ENCODE assay signal across 8 cellular contexts in the genomic region with DNA sequence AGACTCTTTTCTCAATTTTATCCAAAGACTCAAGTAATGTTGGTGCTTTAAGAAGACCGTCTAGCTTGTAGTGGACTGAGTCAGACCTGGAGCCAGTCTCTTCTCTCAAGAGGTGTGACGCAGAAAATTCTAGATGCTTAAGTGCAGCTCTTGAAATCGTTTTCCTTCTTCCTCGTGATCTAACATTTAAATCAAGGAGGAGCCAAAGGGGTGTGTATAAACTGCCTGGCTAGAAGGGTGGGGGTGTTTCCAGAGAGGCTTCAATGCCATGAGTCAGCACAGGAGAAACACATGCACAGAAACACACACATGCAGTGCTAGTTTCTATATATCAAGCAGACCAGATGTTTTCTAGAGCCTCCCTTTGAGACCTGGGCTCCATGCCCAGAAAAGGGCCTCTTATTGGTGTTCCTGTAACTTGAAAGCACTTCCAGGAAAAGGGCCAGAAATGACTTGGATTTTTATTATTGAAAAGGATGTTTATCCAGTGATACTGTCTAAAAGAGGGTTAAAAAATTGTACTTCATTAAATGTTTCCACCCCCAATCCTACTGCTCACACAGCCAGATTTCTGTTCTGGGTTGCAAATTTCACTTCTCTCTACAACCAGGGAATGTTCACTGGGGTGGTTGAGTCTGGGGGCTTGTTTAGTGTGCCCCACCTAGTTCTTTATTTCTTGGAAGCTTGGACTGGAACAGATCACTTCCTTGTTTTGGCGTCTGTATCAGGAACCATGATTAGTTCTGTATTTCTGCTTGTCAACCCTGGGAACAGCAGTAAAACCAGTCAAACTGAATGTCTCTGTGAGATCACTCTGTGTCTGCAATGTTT. TPM values are rescaled to one million over a fixed set of nuclear protein-coding genes. Genes with fewer than 3 reads are reported as not detected.
DNase-seq lines count a peak whose midpoint lies in the region; ATAC-seq and TF ChIP-seq lines count a peak whose summit lies in the region.

A gene (minus strand): TSS at position 129 of the 831 bp plus-strand sequence. CDS start 187 bp downstream, outside the sequence.

- CTCF ChIA-PET in HEK293T (lab: Yijun Ruan, JAX), result no interaction called here

- DNase-seq in DMS79 (lab: John Stamatoyannopoulos, UW) (peak; percentile 54), RWPE2 (ENCODE audit: low spot score) (no peak), Right ventricle myocardium superior (peak; percentile 41), tibial nerve (ENCODE audit: low spot score in 2 of 2) (peak; percentile 9 to 12), HEK293T (ENCODE audit: extremely low spot score) (no peak), cerebellar nuclear complex (lab: John Stamatoyannopoulos, UW) (no peak)
- DNase-seq in natural killer cell treated with Interleukin-12 subunit alpha and Interleukin-12 subunit beta and Interleukin-15 and Interleukin-18, amount 100 ng/mL, for 72 hours (ENCODE audit: low spot score), result no peak

- no peaks in the 10 kb centered on the region for H3K27me3 ChIP-seq in RWPE2 (ENCODE audit: insufficient read depth, poor library complexity, severe bottlenecking)
- no peaks in the 10 kb centered on the region for H3K27me3 ChIP-seq in tibial nerve

- no peak within 1 kb of the TSS for H3K4me3 Mint-ChIP-seq in natural killer cell treated with Interleukin-12 subunit alpha and Interleukin-12 subunit beta and Interleukin-15 and Interleukin-18, amount 100 ng/mL, for 72 hours

- H3K4me3 ChIP-seq in RWPE2 (ENCODE audit: severe bottlenecking), result no peak within 1 kb of the TSS
- peak within 1 kb of the TSS in 3 of 4 donors; percentile 15 to 40 (median 18) for H3K4me3 ChIP-seq in tibial nerve

- H3K27me3 Mint-ChIP-seq in natural killer cell treated with Interleukin-12 subunit alpha and Interleukin-12 subunit beta and Interleukin-15 and Interleukin-18, amount 100 ng/mL, for 72 hours, result peaks cover 10 to 16% of the 10 kb centered on the region in 2 donors

- no peaks in the 10 kb centered on the region for H3K36me3 Mint-ChIP-seq in natural killer cell treated with Interleukin-12 subunit alpha and Interleukin-12 subunit beta and Interleukin-15 and Interleukin-18, amount 100 ng/mL, for 72 hours

- no peaks in the 10 kb centered on the region for H3K4me1 ChIP-seq in RWPE2 (ENCODE audit: insufficient read depth, poor library complexity, severe bottlenecking)
- no peaks in the 10 kb centered on the region for H3K4me1 ChIP-seq in tibial nerve

- POLR2A ChIA-PET in HEK293T (lab: Yijun Ruan, JAX), result no interaction called here

- H3K9me3 ChIP-seq in RWPE2 (ENCODE audit: severe bottlenecking), result no peaks in the 10 kb centered on the region
- H3K9me3 ChIP-seq in tibial nerve, result no peaks in the 10 kb centered on the region

- no peaks in the 10 kb centered on the region for H3K9me3 Mint-ChIP-seq in natural killer cell treated with Interleukin-12 subunit alpha and Interleukin-12 subunit beta and Interleukin-15 and Interleukin-18, amount 100 ng/mL, for 72 hours

- no peak within 1 kb of the TSS for H3K27ac Mint-ChIP-seq in natural killer cell treated with Interleukin-12 subunit alpha and Interleukin-12 subunit beta and Interleukin-15 and Interleukin-18, amount 100 ng/mL, for 72 hours

- 42 to 49% methylated on average over 5 of the region's 5 CpGs for WGBS in tibial nerve, 2 donors

- no peak within 1 kb of the TSS for H3K27ac ChIP-seq in RWPE2 (ENCODE audit: poor library complexity, severe bottlenecking)
- H3K27ac ChIP-seq in tibial nerve, result peak within 1 kb of the TSS in 3 of 4 donors; percentile 26 to 73 (median 70)

- H3K36me3 ChIP-seq in RWPE2 (ENCODE audit: low read depth) (no peaks in the 10 kb centered on the region), tibial nerve (no peaks in the 10 kb centered on the region)

- peak; percentile 70 for ATAC-seq in HG02623 (IDR thresholded peaks at IDR 0.05; ENCODE audit: unreplicated experiment)
- peak; percentile 41; the same call in 1 of the 3 replicates for ATAC-seq in RWPE2 (ENCODE audit: low read depth)
- ATAC-seq in Right ventricle myocardium superior (ENCODE audit: poor library complexity), result peak; percentile 85
- no peak for ATAC-seq in natural killer cell treated with Interleukin-12 subunit alpha and Interleukin-12 subunit beta and Interleukin-15 and Interleukin-18, amount 100 ng/mL, for 72 hours

- no peaks in the 10 kb centered on the region for H3K4me1 Mint-ChIP-seq in natural killer cell treated with Interleukin-12 subunit alpha and Interleukin-12 subunit beta and Interleukin-15 and Interleukin-18, amount 100 ng/mL, for 72 hours (ENCODE audit: low read depth in 2 of 2)

- no peak for TF ChIP-seq CTCF in RWPE2 (IDR thresholded peaks at IDR 0.05; ENCODE audit: poor library complexity, severe bottlenecking)
- TF ChIP-seq CTCF in tibial nerve (IDR thresholded peaks at IDR 0.05), result no peak

- intact Hi-C loops in Right ventricle myocardium superior (cut with DNase I), result no loop called here

- peak in 1 of 2 donors; percentile 23 for TF ChIP-seq POLR2A in tibial nerve (IDR thresholded peaks at IDR 0.05)

- peak in 1 of 2 donors; percentile 45 for TF ChIP-seq EP300 in tibial nerve (IDR thresholded peaks at IDR 0.05)

TF ChIP-seq in HEK293T, 16 proteins besides CTCF, POLR2A, EP300 and RAD21:
- TF ChIP-seq, protein P1, sequence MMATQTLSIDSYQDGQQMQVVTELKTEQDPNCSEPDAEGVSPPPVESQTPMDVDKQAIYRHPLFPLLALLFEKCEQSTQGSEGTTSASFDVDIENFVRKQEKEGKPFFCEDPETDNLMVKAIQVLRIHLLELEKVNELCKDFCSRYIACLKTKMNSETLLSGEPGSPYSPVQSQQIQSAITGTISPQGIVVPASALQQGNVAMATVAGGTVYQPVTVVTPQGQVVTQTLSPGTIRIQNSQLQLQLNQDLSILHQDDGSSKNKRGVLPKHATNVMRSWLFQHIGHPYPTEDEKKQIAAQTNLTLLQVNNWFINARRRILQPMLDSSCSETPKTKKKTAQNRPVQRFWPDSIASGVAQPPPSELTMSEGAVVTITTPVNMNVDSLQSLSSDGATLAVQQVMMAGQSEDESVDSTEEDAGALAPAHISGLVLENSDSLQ (IDR thresholded peaks at IDR 0.05), result no peak
- no peak for TF ChIP-seq L3MBTL2 (conservative IDR thresholded peaks at IDR 0.05)
- TF ChIP-seq ELF4 (IDR thresholded peaks at IDR 0.05), result no peak
- TF ChIP-seq SUZ12 (IDR thresholded peaks at IDR 0.05), result no peak
- no peak for TF ChIP-seq SP1 (IDR thresholded peaks at IDR 0.05)
- no peak for TF ChIP-seq LEF1 (IDR thresholded peaks at IDR 0.05; ENCODE audit: borderline replicate concordance)
- TF ChIP-seq NFRKB (IDR thresholded peaks at IDR 0.05), result no peak
- no peak for TF ChIP-seq BHLHE40 (IDR thresholded peaks at IDR 0.05; ENCODE audit: borderline replicate concordance)
- no peak for TF ChIP-seq ARNT (IDR thresholded peaks at IDR 0.05)
- no peak for TF ChIP-seq TARDBP (IDR thresholded peaks at IDR 0.05)
TF ChIP-seq in HEK293T: peak in this region for 0.

RNA-seq across cellular contexts. Expression of the gene that starts here (rescaled TPM):
- 10.7 TPM for total RNA-seq in Right ventricle myocardium superior
- total RNA-seq in tibial nerve, result 10 to 100 TPM; 12.0 to 21.6 (median 18.3) TPM
- total RNA-seq in natural killer cell treated with Interleukin-12 subunit alpha and Interleukin-12 subunit beta and Interleukin-15 and Interleukin-18, amount 100 ng/mL, for 72 hours, result under 1 TPM in 1 of 2 donors, not detected in 1; 0.50 TPM

Comparison
In these comparisons a context has a peak if more than half of its experiments do, and no peak if none do; other contexts are left out.
1. DNase-seq: peak in DMS79 (single experiment), Right ventricle myocardium superior (single experiment) and tibial nerve (2 of 2); none in RWPE2 (single experiment), HEK293T (single experiment), natural killer cell treated with Interleukin-12 subunit alpha and Interleukin-12 subunit beta and Interleukin-15 and Interleukin-18, amount 100 ng/mL, for 72 hours (single experiment) and cerebellar nuclear complex (0 of 2).
2. ATAC-seq: peak in HG02623 (single experiment), RWPE2 (single experiment) and Right ventricle myocardium superior (single experiment); none in natural killer cell treated with Interleukin-12 subunit alpha and Interleukin-12 subunit beta and Interleukin-15 and Interleukin-18, amount 100 ng/mL, for 72 hours (0 of 2).